ENCODE assay signal across 1 cellular context in the genomic region with DNA sequence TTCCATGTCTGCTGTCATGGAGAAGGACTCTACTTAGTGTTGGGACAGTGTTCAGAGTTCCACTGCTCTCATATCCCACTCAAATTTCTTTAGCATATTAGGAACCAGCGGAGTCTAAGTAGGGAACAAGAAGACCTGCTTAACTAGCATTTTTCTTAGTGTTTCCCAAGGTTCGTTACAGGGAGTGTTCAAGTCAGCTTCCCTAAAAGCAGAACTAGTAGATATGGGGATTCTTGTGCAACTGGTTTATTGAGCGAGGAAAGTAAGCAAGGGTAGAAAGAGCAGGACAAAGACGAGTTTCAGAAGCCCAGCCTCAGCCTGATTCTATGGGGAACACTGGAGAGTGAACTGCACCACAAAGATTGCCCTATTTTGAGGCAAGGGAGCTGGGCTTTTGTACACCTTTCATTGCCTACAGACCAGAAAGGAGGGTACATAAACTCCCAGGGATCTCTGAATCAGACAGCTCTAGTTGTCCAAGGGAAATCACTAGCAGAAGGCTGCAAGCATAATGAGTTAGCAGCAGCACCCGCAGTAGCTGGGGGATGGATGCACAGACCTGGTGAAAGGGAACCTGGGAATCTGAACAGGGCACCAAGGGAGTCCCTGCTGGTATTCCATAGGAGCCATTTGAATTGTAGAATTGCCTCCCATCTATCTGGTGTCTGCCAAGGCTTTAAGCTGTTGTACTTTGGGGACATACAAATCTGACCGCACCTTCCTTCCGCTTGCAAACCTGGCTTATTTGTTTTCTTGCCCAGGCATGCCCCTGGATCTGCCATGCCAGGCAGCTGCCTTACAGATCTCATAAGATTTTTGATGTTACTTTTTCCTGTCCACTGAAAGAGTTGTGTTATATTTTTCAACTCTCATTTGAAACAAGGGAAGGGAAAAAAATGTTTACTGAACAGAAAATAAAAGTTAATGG.
TF ChIP-seq lines count a peak whose summit lies in the region.

No MANE protein-coding gene starts in this region.

TF ChIP-seq in SK-N-SH, 30 proteins besides CTCF, POLR2A, EP300 and RAD21 (continued from another document):
- TF ChIP-seq USF1 (IDR thresholded peaks at IDR 0.05; ENCODE audit: borderline replicate concordance, low read depth) (no peak), PBX3 (IDR thresholded peaks at IDR 0.05) (no peak), YY1 (IDR thresholded peaks at IDR 0.05; ENCODE audit: low read depth) (no peak), RXRA (IDR thresholded peaks at IDR 0.05; ENCODE audit: borderline replicate concordance, low read depth) (no peak), RFX5 (IDR thresholded peaks at IDR 0.05; ENCODE audit: low read length) (no peak), NRF1 (IDR thresholded peaks at IDR 0.05; ENCODE audit: low read depth, low read length) (no peak), TEAD4 (IDR thresholded peaks at IDR 0.05; ENCODE audit: borderline replicate concordance, insufficient read depth) (no peak)
- TF ChIP-seq, protein P1, sequence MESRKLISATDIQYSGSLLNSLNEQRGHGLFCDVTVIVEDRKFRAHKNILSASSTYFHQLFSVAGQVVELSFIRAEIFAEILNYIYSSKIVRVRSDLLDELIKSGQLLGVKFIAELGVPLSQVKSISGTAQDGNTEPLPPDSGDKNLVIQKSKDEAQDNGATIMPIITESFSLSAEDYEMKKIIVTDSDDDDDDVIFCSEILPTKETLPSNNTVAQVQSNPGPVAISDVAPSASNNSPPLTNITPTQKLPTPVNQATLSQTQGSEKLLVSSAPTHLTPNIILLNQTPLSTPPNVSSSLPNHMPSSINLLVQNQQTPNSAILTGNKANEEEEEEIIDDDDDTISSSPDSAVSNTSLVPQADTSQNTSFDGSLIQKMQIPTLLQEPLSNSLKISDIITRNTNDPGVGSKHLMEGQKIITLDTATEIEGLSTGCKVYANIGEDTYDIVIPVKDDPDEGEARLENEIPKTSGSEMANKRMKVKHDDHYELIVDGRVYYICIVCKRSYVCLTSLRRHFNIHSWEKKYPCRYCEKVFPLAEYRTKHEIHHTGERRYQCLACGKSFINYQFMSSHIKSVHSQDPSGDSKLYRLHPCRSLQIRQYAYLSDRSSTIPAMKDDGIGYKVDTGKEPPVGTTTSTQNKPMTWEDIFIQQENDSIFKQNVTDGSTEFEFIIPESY (IDR thresholded peaks at IDR 0.05; ENCODE audit: borderline replicate concordance, low read depth): no peak
